ENCODE assay signal across 8 cellular contexts in genomic region chr18:2994603-2995432, GRCh38. TPM values are rescaled to one million over a fixed set of nuclear protein-coding genes. Genes with fewer than 3 reads are reported as not detected.
DNase-seq lines count a peak whose midpoint lies in the region; ATAC-seq and TF ChIP-seq lines count a peak whose summit lies in the region.

No MANE protein-coding gene starts in this region.

- no peaks in the 10 kb centered on the region for H3K9me2 ChIP-seq in MM.1S (replicated peaks; ENCODE audit: insufficient read depth, low read length)
- no peaks in the 10 kb centered on the region for H3K9me2 ChIP-seq in hepatocyte (replicated peaks; ENCODE audit: insufficient read depth)

- H4K20me1 ChIP-seq in MM.1S (ENCODE audit: insufficient read depth, low read length): no peaks in the 10 kb centered on the region
- peaks cover 15% of the 10 kb centered on the region for H4K20me1 ChIP-seq in hepatocyte (ENCODE audit: insufficient read depth, poor library complexity, severe bottlenecking)

- H3K36me3 ChIP-seq in CD8-positive, alpha-beta T cell (ENCODE audit: insufficient read depth, low read length): no peaks in the 10 kb centered on the region
- no peaks in the 10 kb centered on the region for H3K36me3 ChIP-seq in MM.1S (replicated peaks; ENCODE audit: insufficient read depth, low read length)
- H3K36me3 ChIP-seq in hepatocyte (replicated peaks; ENCODE audit: insufficient read depth, low read depth): no peaks in the 10 kb centered on the region

- H3K36me3 Mint-ChIP-seq in CD8-positive, alpha-beta T cell: peaks cover 7% of the 10 kb centered on the region
- peaks cover 10 to 14% of the 10 kb centered on the region in 2 donors for H3K36me3 Mint-ChIP-seq in stimulated activated naive B cell treated with anti-CD40 and anti-IgM and Interleukin-4, amounts not matched to agents 10 μg/mL and 1 μg/mL and 100 μg/mL, for 72 hours

- H3K9me3 Mint-ChIP-seq in CD8-positive, alpha-beta T cell: no peaks in the 10 kb centered on the region
- H3K9me3 Mint-ChIP-seq in stimulated activated naive B cell treated with anti-CD40 and anti-IgM and Interleukin-4, amounts not matched to agents 10 μg/mL and 1 μg/mL and 100 μg/mL, for 72 hours: peaks cover 0 to 2% of the 10 kb centered on the region in 2 donors

- peak; percentile 50 to 79 (median 68) for DNase-seq in CD8-positive, alpha-beta T cell
- DNase-seq in MM.1S: peak; percentile 69
- DNase-seq in activated T-cell treated with anti-CD3 and anti-CD28 coated beads, Interleukin-2, amount 50 U/mL, for 1 hour: peak; percentile 69
- DNase-seq in hepatocyte (ENCODE audit: low spot score): no peak
- peak; percentile 48 for DNase-seq in stimulated activated naive B cell treated with anti-CD40 and anti-IgM and Interleukin-4, amounts not matched to agents 10 μg/mL and 1 μg/mL and 100 μg/mL, for 72 hours
- no peak for DNase-seq in A172 (ENCODE audit: low spot score)

- peak; percentile 92 for ATAC-seq in CD8-positive, alpha-beta T cell
- ATAC-seq in GM21619 (IDR thresholded peaks at IDR 0.05; ENCODE audit: unreplicated experiment) (peak; percentile 69), GM18873 (IDR thresholded peaks at IDR 0.05; ENCODE audit: low FRiP score, unreplicated experiment) (no peak)
- peak; percentile 97 for ATAC-seq in stimulated activated naive B cell treated with anti-CD40 and anti-IgM and Interleukin-4, amounts not matched to agents 10 μg/mL and 1 μg/mL and 100 μg/mL, for 72 hours (replicated peaks)

- no peaks in the 10 kb centered on the region; the same call in 1 of the 2 replicates for H3F3A ChIP-seq in MM.1S (ENCODE audit: insufficient read depth, low read length)

- no peak overlapping the region for H3K27ac ChIP-seq in CD8-positive, alpha-beta T cell (ENCODE audit: low read depth, low read length)
- H3K27ac ChIP-seq in MM.1S (ENCODE audit: low read length) (peak overlapping the region; percentile 5; the same call in 1 of the 2 replicates), hepatocyte (no peak overlapping the region)

- peak overlapping the region; percentile 56 for H3K4me3 Mint-ChIP-seq in CD8-positive, alpha-beta T cell
- H3K4me3 Mint-ChIP-seq in stimulated activated naive B cell treated with anti-CD40 and anti-IgM and Interleukin-4, amounts not matched to agents 10 μg/mL and 1 μg/mL and 100 μg/mL, for 72 hours: peak overlapping the region; percentile 54 to 60

- intact Hi-C loops in CD8-positive, alpha-beta T cell (cut with DNase I, micrococcal nuclease): loop anchor here (1.0 to 10.0 kb wide), 7 partner anchors 17 to 670 kb away; partner anchors contain the start of gene MYL12A (in 1 of the 2)

- WGBS in hepatocyte (ENCODE audit: low lambda C conversion rate, missing lambda C conversion rate): 80% methylated on average over 6 of the region's 6 CpGs

- peaks cover 69% of the 10 kb centered on the region for H3K4me1 Mint-ChIP-seq in CD8-positive, alpha-beta T cell (ENCODE audit: low read depth)
- H3K4me1 Mint-ChIP-seq in stimulated activated naive B cell treated with anti-CD40 and anti-IgM and Interleukin-4, amounts not matched to agents 10 μg/mL and 1 μg/mL and 100 μg/mL, for 72 hours: peaks cover 32 to 65% of the 10 kb centered on the region in 2 donors

- H3K4me3 ChIP-seq in CD8-positive, alpha-beta T cell (ENCODE audit: low read depth, low read length): peak overlapping the region; percentile 22
- H3K4me3 ChIP-seq in MM.1S (ENCODE audit: low read length): peak overlapping the region; percentile 36; the same call in 1 of the 2 replicates
- no peak overlapping the region for H3K4me3 ChIP-seq in hepatocyte

- POLR2A ChIA-PET in CD8-positive, alpha-beta T cell (lab: Charles Lee): interaction anchor here (0.6 to 2.7 kb wide), 8 partner anchors 17 to 252 kb away, joined by 3 to 19 read pairs (median 5); partner anchors contain the start of gene MYL12A

- H2AFZ ChIP-seq in MM.1S (ENCODE audit: low read length): peak overlapping the region; percentile 40; the same call in 1 of the 2 replicates
- H2AFZ ChIP-seq in hepatocyte: no peak overlapping the region

- H3K27me3 Mint-ChIP-seq in CD8-positive, alpha-beta T cell (ENCODE audit: low read depth): no peaks in the 10 kb centered on the region
- no peaks in the 10 kb centered on the region for H3K27me3 Mint-ChIP-seq in stimulated activated naive B cell treated with anti-CD40 and anti-IgM and Interleukin-4, amounts not matched to agents 10 μg/mL and 1 μg/mL and 100 μg/mL, for 72 hours

- H3K79me2 ChIP-seq in MM.1S (ENCODE audit: low read length): peaks cover 2% of the 10 kb centered on the region; the same call in 1 of the 2 replicates
- peaks cover 99% of the 10 kb centered on the region for H3K79me2 ChIP-seq in hepatocyte

- CTCF ChIA-PET in CD8-positive, alpha-beta T cell (lab: Charles Lee): interaction anchor here (0.6 to 11.9 kb wide), 64 partner anchors 8 to 369 kb away, joined by 3 to 155 read pairs (median 6); partner anchors contain the start of genes LPIN2 and MYL12A

- H3K9ac ChIP-seq in MM.1S (ENCODE audit: low read length): peak overlapping the region; percentile 28; the same call in 1 of the 2 replicates

- TF ChIP-seq CTCF in CD8-positive, alpha-beta T cell (IDR thresholded peaks at IDR 0.05): peak; percentile 72
- TF ChIP-seq CTCF in MM.1S (IDR thresholded peaks at IDR 0.05; ENCODE audit: low read length): peak; percentile 81
- TF ChIP-seq CTCF in hepatocyte (IDR thresholded peaks at IDR 0.05; ENCODE audit: poor library complexity): peak; percentile 18

- peaks cover 46% of the 10 kb centered on the region for H3K4me1 ChIP-seq in CD8-positive, alpha-beta T cell (ENCODE audit: insufficient read depth, low read length)
- H3K4me1 ChIP-seq in MM.1S (ENCODE audit: low read length): peaks cover 10% of the 10 kb centered on the region
- H3K4me1 ChIP-seq in hepatocyte (ENCODE audit: insufficient read depth): no peaks in the 10 kb centered on the region

- no peaks in the 10 kb centered on the region for H3K9me3 ChIP-seq in CD8-positive, alpha-beta T cell (ENCODE audit: low read length)
- H3K9me3 ChIP-seq in MM.1S (replicated peaks; ENCODE audit: insufficient read depth, low read length) (no peaks in the 10 kb centered on the region), hepatocyte (ENCODE audit: low read depth) (no peaks in the 10 kb centered on the region)

- peak overlapping the region; percentile 61 for H3K4me2 ChIP-seq in MM.1S (ENCODE audit: low read depth, low read length)
- no peak overlapping the region for H3K4me2 ChIP-seq in hepatocyte

- peak overlapping the region; percentile 78 for H3K27ac Mint-ChIP-seq in CD8-positive, alpha-beta T cell
- no peak overlapping the region for H3K27ac Mint-ChIP-seq in stimulated activated naive B cell treated with anti-CD40 and anti-IgM and Interleukin-4, amounts not matched to agents 10 μg/mL and 1 μg/mL and 100 μg/mL, for 72 hours

- H3K27me3 ChIP-seq in CD8-positive, alpha-beta T cell (ENCODE audit: insufficient read depth, low read length): no peaks in the 10 kb centered on the region
- H3K27me3 ChIP-seq in MM.1S (replicated peaks; ENCODE audit: insufficient read depth, low read length): no peaks in the 10 kb centered on the region
- no peaks in the 10 kb centered on the region for H3K27me3 ChIP-seq in hepatocyte

RNA-seq across cellular contexts. Expression of gene LPIN2, which starts 18.1 kb away (rescaled TPM):
- 10 to 100 TPM; 50.3 to 50.9 TPM for total RNA-seq in CD8-positive, alpha-beta T cell
- 62.1 and 71.2 TPM in 2 replicates for total RNA-seq in hepatocyte
- polyA plus RNA-seq in hepatocyte: 28.2 and 29.1 TPM in 2 replicates
- total RNA-seq in A172 (2014; rRNA removed; shearing (Covaris generic)): 22.4 and 26.1 TPM in 2 replicates

Comparison
In these comparisons a context has a peak if more than half of its experiments do, and no peak if none do; other contexts are left out.
1. DNase-seq: peak in CD8-positive, alpha-beta T cell (7 of 7), MM.1S (single experiment), activated T-cell treated with anti-CD3 and anti-CD28 coated beads, Interleukin-2, amount 50 U/mL, for 1 hour (single experiment) and stimulated activated naive B cell treated with anti-CD40 and anti-IgM and Interleukin-4, amounts not matched to agents 10 μg/mL and 1 μg/mL and 100 μg/mL, for 72 hours (single experiment); none in hepatocyte (single experiment) and A172 (single experiment).
2. CTCF ChIP-seq: peak in every context shown above with its lines; median percentile 81 in MM.1S; 72 in CD8-positive, alpha-beta T cell; 18 in hepatocyte.